Comparison of ENCODE assay signal across 1 cellular context in the genomic region with DNA sequence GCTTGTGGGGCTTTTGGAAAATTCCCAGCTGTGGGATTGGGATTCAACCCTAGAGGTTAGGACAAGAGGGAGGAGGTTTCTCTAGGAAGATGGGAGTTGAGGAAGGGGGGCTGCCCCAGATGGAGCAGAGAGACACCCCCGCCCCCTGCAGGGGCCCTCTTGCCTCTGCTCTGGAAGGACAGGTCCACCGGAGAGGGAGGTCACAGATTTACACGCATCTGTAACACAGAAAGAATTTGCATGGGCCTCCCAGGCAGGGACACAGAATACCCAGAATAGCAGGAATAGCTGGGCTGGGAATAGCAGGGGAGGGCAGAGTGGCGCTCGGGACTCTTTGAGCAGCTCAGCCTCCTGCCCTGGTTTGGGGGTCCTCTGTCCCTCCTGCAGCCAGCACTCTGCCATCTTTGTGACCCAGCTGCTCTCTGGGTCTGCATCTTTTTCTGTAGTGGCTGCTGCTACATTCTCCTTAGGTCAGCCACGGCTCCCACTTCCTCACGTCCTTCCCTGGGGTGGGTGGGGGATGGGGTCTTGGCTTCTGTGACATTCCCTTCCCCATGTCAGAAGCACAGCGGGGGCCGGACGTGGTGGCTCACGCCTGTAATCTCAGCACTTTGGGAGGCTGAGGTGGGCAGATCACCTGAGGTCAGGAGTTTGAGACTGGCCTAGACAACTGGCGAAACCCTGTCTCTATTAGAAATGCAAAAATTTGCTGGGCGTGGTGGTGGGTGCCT.
TF ChIP-seq lines count a peak whose summit lies in the region.

No MANE protein-coding gene starts in this region.

TF ChIP-seq in H1, 55 proteins besides CTCF, POLR2A, EP300 and RAD21:
- TF ChIP-seq TEAD4 (IDR thresholded peaks at IDR 0.05; ENCODE audit: low read depth, low read length) = peak; percentile 68; the same call in 1 of the 2 replicates
- TF ChIP-seq SAP30 (IDR thresholded peaks at IDR 0.05; ENCODE audit: insufficient read depth, insufficient replicate concordance, low read length) = no peak
- TF ChIP-seq RFX5 (IDR thresholded peaks at IDR 0.05; ENCODE audit: borderline replicate concordance, low read depth, low read length) = no peak
- no peak for TF ChIP-seq SIN3A (conservative IDR thresholded peaks at IDR 0.05 in 1 of 2, IDR thresholded peaks at IDR 0.05 in 1 of 2; ENCODE audit: low read depth in 1 of 2, low read length in 2 of 2)
TF ChIP-seq in H1: peak in this region for 1.
